Comparison of ENCODE assay signal across 10 cellular contexts in genomic region chr13:29583073-29583785, GRCh38. TPM values are rescaled to one million over a fixed set of nuclear protein-coding genes. Genes with fewer than 3 reads are reported as not detected.
DNase-seq lines count a peak whose midpoint lies in the region; ATAC-seq, FAIRE-seq and TF ChIP-seq lines count a peak whose summit lies in the region.
"Had no signal": no experiment of that assay in that cellular context is flagged by ENCODE, and none has a peak within 500 bp of the region (broad histone marks: within the 10 kb centered on the region; RNA-seq: fewer than 3 reads in every experiment).

No MANE protein-coding gene starts in this region.

- intact Hi-C loops in activated CD4-positive, alpha-beta T cell treated with anti-CD3 and anti-CD28 coated beads, Interleukin-2, amount 10 ng/mL, durations not matched to agents 24 days and 14 days (cut with micrococcal nuclease): no loop called here

- WGBS in esophagus, 2 donors: 54% methylated on average over 7 of the region's 7 CpGs
- WGBS in small intestine, 3 donors: 50 to 75% (median 71%) methylated on average over 7 of the region's 7 CpGs

- H3K4me3 ChIP-seq in RWPE2 (ENCODE audit: severe bottlenecking): no peak overlapping the region
- H3K4me3 ChIP-seq in esophagus (ENCODE audit: low read depth in 1 of 2, low read length in 2 of 2): no peak overlapping the region
- H3K4me3 ChIP-seq in small intestine (ENCODE audit: low read depth in 1 of 2, low read length in 2 of 2): no peak overlapping the region

- peaks cover 28% of the 10 kb centered on the region for H3K36me3 Mint-ChIP-seq in activated CD4-positive, alpha-beta T cell treated with anti-CD3 and anti-CD28 coated beads, Interleukin-2, amount 10 ng/mL, durations not matched to agents 24 days and 14 days (ENCODE audit: low read depth)
- peaks cover 10% of the 10 kb centered on the region for H3K36me3 Mint-ChIP-seq in activated CD4-positive, alpha-beta T cell treated with anti-CD3 and anti-CD28 coated beads, Interleukin-2, amount 10 ng/mL, durations not matched to agents 7 days and 5 days (ENCODE audit: low read depth)

- CTCF ChIA-PET in activated CD4-positive, alpha-beta T cell treated with anti-CD3 and anti-CD28 coated beads, Interleukin-2, amount 10 ng/mL, durations not matched to agents 7 days and 5 days (lab: Charles Lee): interaction anchor here (1.4 to 3.2 kb wide), 2 partner anchors 9 to 16 kb away, joined by 4 to 10 read pairs; no protein-coding TSS in a partner anchor

- POLR2A ChIA-PET in activated CD4-positive, alpha-beta T cell treated with anti-CD3 and anti-CD28 coated beads, Interleukin-2, amount 10 ng/mL, durations not matched to agents 7 days and 5 days (lab: Charles Lee): no interaction called here

- H3K4me1 Mint-ChIP-seq in activated CD4-positive, alpha-beta T cell treated with anti-CD3 and anti-CD28 coated beads, Interleukin-2, amount 10 ng/mL, durations not matched to agents 24 days and 14 days: peaks cover 43% of the 10 kb centered on the region
- peaks cover 25% of the 10 kb centered on the region for H3K4me1 Mint-ChIP-seq in activated CD4-positive, alpha-beta T cell treated with anti-CD3 and anti-CD28 coated beads, Interleukin-2, amount 10 ng/mL, durations not matched to agents 7 days and 5 days

- H3K36me3 ChIP-seq in RWPE2 (ENCODE audit: low read depth): peaks cover 23% of the 10 kb centered on the region
- no peaks in the 10 kb centered on the region for H3K36me3 ChIP-seq in esophagus (ENCODE audit: control insufficient read depth in 2 of 2, insufficient read depth in 2 of 2, low read length in 1 of 2)
- H3K36me3 ChIP-seq in small intestine (ENCODE audit: control insufficient read depth in 2 of 2, insufficient read depth in 2 of 2, low read length in 2 of 2): no peaks in the 10 kb centered on the region

- H3K27ac Mint-ChIP-seq in activated CD4-positive, alpha-beta T cell treated with anti-CD3 and anti-CD28 coated beads, Interleukin-2, amount 10 ng/mL, durations not matched to agents 24 days and 14 days: peak overlapping the region; percentile 21
- no peak overlapping the region for H3K27ac Mint-ChIP-seq in activated CD4-positive, alpha-beta T cell treated with anti-CD3 and anti-CD28 coated beads, Interleukin-2, amount 10 ng/mL, durations not matched to agents 7 days and 5 days

- H3K9me3 ChIP-seq in RWPE2 (ENCODE audit: severe bottlenecking): no peaks in the 10 kb centered on the region
- no peaks in the 10 kb centered on the region for H3K9me3 ChIP-seq in esophagus (ENCODE audit: control insufficient read depth in 2 of 2, insufficient read depth in 1 of 2, low read depth in 1 of 2, low read length in 1 of 2)
- H3K9me3 ChIP-seq in small intestine (ENCODE audit: control insufficient read depth, low read depth): no peaks in the 10 kb centered on the region

- H3K4me3 Mint-ChIP-seq in activated CD4-positive, alpha-beta T cell treated with anti-CD3 and anti-CD28 coated beads, Interleukin-2, amount 10 ng/mL, durations not matched to agents 24 days and 14 days: no peak overlapping the region
- no peak overlapping the region for H3K4me3 Mint-ChIP-seq in activated CD4-positive, alpha-beta T cell treated with anti-CD3 and anti-CD28 coated beads, Interleukin-2, amount 10 ng/mL, durations not matched to agents 7 days and 5 days

- H3K27me3 ChIP-seq in RWPE2 (ENCODE audit: insufficient read depth, poor library complexity, severe bottlenecking) (no peaks in the 10 kb centered on the region), esophagus (ENCODE audit: control insufficient read depth in 1 of 2, insufficient read depth in 2 of 2, low read length in 2 of 2) (no peaks in the 10 kb centered on the region), small intestine (ENCODE audit: control insufficient read depth in 2 of 2, insufficient read depth in 2 of 2, low read length in 2 of 2) (no peaks in the 10 kb centered on the region)

- peak overlapping the region; percentile 54 for H3K27ac ChIP-seq in RWPE2 (ENCODE audit: poor library complexity, severe bottlenecking)
- H3K27ac ChIP-seq in esophagus (ENCODE audit: low read depth in 2 of 2, low read length in 1 of 2): peak overlapping the region; percentile 31 to 64
- H3K27ac ChIP-seq in small intestine (ENCODE audit: low read depth in 1 of 2, low read length in 1 of 2): peak overlapping the region in 1 of 2 donors; percentile 58

- no peak for FAIRE-seq in small intestine (lab: Jason Lieb, UNC)
- FAIRE-seq: A204.1 had no signal

- no peak for DNase-seq in activated CD4-positive, alpha-beta T cell treated with anti-CD3 and anti-CD28 coated beads, Interleukin-2, amount 10 ng/mL, durations not matched to agents 24 days and 14 days
- DNase-seq in activated CD4-positive, alpha-beta T cell treated with anti-CD3 and anti-CD28 coated beads, Interleukin-2, amount 10 ng/mL, durations not matched to agents 7 days and 5 days: no peak
- DNase-seq in RWPE2 (ENCODE audit: low spot score): no peak
- peak; percentile 32 for DNase-seq in small intestine
- DNase-seq in SK-N-DZ (ENCODE audit: low spot score): no peak
- no peak for DNase-seq in mucosa of gallbladder (ENCODE audit: low spot score)
- DNase-seq: NCI-H1092 had no signal

- no peaks in the 10 kb centered on the region for H3K9me3 Mint-ChIP-seq in activated CD4-positive, alpha-beta T cell treated with anti-CD3 and anti-CD28 coated beads, Interleukin-2, amount 10 ng/mL, durations not matched to agents 24 days and 14 days
- H3K9me3 Mint-ChIP-seq in activated CD4-positive, alpha-beta T cell treated with anti-CD3 and anti-CD28 coated beads, Interleukin-2, amount 10 ng/mL, durations not matched to agents 7 days and 5 days: no peaks in the 10 kb centered on the region

- TF ChIP-seq CTCF in RWPE2 (IDR thresholded peaks at IDR 0.05; ENCODE audit: poor library complexity, severe bottlenecking): no peak

- no peaks in the 10 kb centered on the region for H3K27me3 Mint-ChIP-seq in activated CD4-positive, alpha-beta T cell treated with anti-CD3 and anti-CD28 coated beads, Interleukin-2, amount 10 ng/mL, durations not matched to agents 24 days and 14 days
- H3K27me3 Mint-ChIP-seq in activated CD4-positive, alpha-beta T cell treated with anti-CD3 and anti-CD28 coated beads, Interleukin-2, amount 10 ng/mL, durations not matched to agents 7 days and 5 days: no peaks in the 10 kb centered on the region

- H3K4me1 ChIP-seq in RWPE2 (ENCODE audit: insufficient read depth, poor library complexity, severe bottlenecking) (peaks cover 29% of the 10 kb centered on the region), esophagus (ENCODE audit: control insufficient read depth in 2 of 2, insufficient read depth in 2 of 2, low read length in 1 of 2) (peaks cover 4 to 10% of the 10 kb centered on the region in 2 donors), small intestine (ENCODE audit: control insufficient read depth in 2 of 2, insufficient read depth in 1 of 2, low read depth in 1 of 2, low read length in 1 of 2) (peaks cover 0 to 7% of the 10 kb centered on the region in 2 donors)

- ATAC-seq in RWPE2 (ENCODE audit: low read depth) (peak; percentile 88), HG03039 (IDR thresholded peaks at IDR 0.05; ENCODE audit: unreplicated experiment) (no peak)

RNA-seq across cellular contexts. Expression of gene SLC7A1, which starts 12.3 kb away (rescaled TPM):
- total RNA-seq in activated CD4-positive, alpha-beta T cell treated with anti-CD3 and anti-CD28 coated beads, Interleukin-2, amount 10 ng/mL, durations not matched to agents 24 days and 14 days: 137 and 138 TPM in 2 replicates
- 10 to 100 TPM; 64.5 to 77.5 TPM for total RNA-seq in activated CD4-positive, alpha-beta T cell treated with anti-CD3 and anti-CD28 coated beads, Interleukin-2, amount 10 ng/mL, durations not matched to agents 7 days and 5 days
- 10 to 100 TPM; 34.9 to 51.2 TPM for polyA plus RNA-seq in esophagus
- 10 to 100 TPM in 1 of 3 donors, 1 to 10 TPM in 2; 3.2 to 34.6 (median 4.2) TPM for polyA plus RNA-seq in small intestine
- 18.3 and 20.5 TPM in 2 replicates for polyA plus RNA-seq in SK-N-DZ (2014; cell fraction: cytosol; rRNA removed)
- polyA plus RNA-seq in SK-N-DZ (2014; cell fraction: nucleus; rRNA removed): 10.8 and 21.7 TPM in 2 replicates
- 27.5 TPM for total RNA-seq in mucosa of gallbladder
